ENCODE assay signal across 1 cellular context in the genomic region with DNA sequence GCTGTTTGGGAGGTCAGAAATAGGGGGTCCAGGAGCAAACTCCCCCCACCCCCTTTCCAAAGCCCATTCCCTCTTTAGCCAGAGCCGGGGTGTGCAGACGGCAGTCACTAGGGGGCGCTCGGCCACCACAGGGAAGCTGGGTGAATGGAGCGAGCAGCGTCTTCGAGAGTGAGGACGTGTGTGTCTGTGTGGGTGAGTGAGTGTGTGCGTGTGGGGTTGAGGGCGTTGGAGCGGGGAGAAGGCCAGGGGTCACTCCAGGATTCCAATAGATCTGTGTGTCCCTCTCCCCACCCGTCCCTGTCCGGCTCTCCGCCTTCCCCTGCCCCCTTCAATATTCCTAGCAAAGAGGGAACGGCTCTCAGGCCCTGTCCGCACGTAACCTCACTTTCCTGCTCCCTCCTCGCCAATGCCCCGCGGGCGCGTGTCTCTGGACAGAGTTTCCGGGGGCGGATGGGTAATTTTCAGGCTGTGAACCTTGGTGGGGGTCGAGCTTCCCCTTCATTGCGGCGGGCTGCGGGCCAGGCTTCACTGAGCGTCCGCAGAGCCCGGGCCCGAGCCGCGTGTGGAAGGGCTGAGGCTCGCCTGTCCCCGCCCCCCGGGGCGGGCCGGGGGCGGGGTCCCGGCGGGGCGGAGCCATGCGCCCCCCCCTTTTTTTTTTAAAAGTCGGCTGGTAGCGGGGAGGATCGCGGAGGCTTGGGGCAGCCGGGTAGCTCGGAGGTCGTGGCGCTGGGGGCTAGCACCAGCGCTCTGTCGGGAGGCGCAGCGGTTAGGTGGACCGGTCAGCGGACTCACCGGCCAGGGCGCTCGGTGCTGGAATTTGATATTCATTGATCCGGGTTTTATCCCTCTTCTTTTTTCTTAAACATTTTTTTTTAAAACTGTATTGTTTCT.
TF ChIP-seq lines count a peak whose summit lies in the region.

Gene VEGFA, plus strand, starts transcription at position 686 of the 891 bp plus-strand sequence.

TF ChIP-seq in K562, 482 proteins besides CTCF, POLR2A, EP300 and RAD21 (continued from another document and continues in another):
- TF ChIP-seq NONO (IDR thresholded peaks at IDR 0.05; ENCODE audit: low read depth in 2 of 2, low read length in 1 of 2) (peak in 1 of 2 experiments; percentile 29; a peak in 2 of 4 replicates), CBX3 (IDR thresholded peaks at IDR 0.05; ENCODE audit: borderline replicate concordance in 1 of 2, low read length in 2 of 2) (peak in 1 of 2 experiments; percentile 32; a peak in 1 of 3 replicates), RBM15 (IDR thresholded peaks at IDR 0.05; ENCODE audit: insufficient read depth, low read length) (no peak), FOS (IDR thresholded peaks at IDR 0.05; ENCODE audit: extremely low read depth, insufficient read length) (no peak), TSC22D4 (tag; IDR thresholded peaks at IDR 0.05) (no peak), ZBTB1 (CRISPR knock-in tag; IDR thresholded peaks at IDR 0.05; ENCODE audit: borderline replicate concordance, low read depth) (no peak), ZNF324 (CRISPR knock-in tag; IDR thresholded peaks at IDR 0.05) (no peak), PTBP1 (IDR thresholded peaks at IDR 0.05; ENCODE audit: low read depth, low read length) (no peak), NR3C1 (CRISPR knock-in tag; IDR thresholded peaks at IDR 0.05) (no peak), ZNF134 (CRISPR knock-in tag; conservative IDR thresholded peaks at IDR 0.05) (no peak), HNRNPH1 (optimal IDR thresholded peaks at IDR 0.05; ENCODE audit: low read depth, low read length) (no peak), ZNF785 (CRISPR knock-in tag; IDR thresholded peaks at IDR 0.05) (no peak), REST (CRISPR knock-in tag; IDR thresholded peaks at IDR 0.05; ENCODE audit: low read depth) (0 out of 2 replicates have a peak, but pooled peaks have one; percentile 48), KDM2B (CRISPR knock-in tag; IDR thresholded peaks at IDR 0.05) (peak; percentile 71; the same call in 1 of the 2 replicates), TAF15 (IDR thresholded peaks at IDR 0.05; ENCODE audit: low read depth, low read length) (0 out of 2 replicates have a peak, but pooled peaks have one; percentile 41), CCAR2 (IDR thresholded peaks at IDR 0.05; ENCODE audit: low read depth, low read length) (no peak), CUX1 (CRISPR knock-in tag; IDR thresholded peaks at IDR 0.05) (no peak), MTA3 (IDR thresholded peaks at IDR 0.05; ENCODE audit: borderline replicate concordance) (peak; percentile 50), TCF3 (CRISPR knock-in tag; IDR thresholded peaks at IDR 0.05) (no peak), AFF4 (CRISPR knock-in tag; IDR thresholded peaks at IDR 0.05) (no peak), KDM5B (IDR thresholded peaks at IDR 0.05; ENCODE audit: insufficient replicate concordance, low read depth, low read length) (peak; percentile 94), MTA1 (IDR thresholded peaks at IDR 0.05; ENCODE audit: borderline replicate concordance) (peak; percentile 52; the same call in 1 of the 2 replicates), CBFB (CRISPR knock-in tag; IDR thresholded peaks at IDR 0.05) (no peak), MYNN (IDR thresholded peaks at IDR 0.05) (peak; percentile 76), MYNN (CRISPR knock-in tag; IDR thresholded peaks at IDR 0.05) (no peak), ZNF23 (CRISPR knock-in tag; IDR thresholded peaks at IDR 0.05) (no peak), SNAPC5 (CRISPR knock-in tag; IDR thresholded peaks at IDR 0.05) (no peak), NEUROD1 (IDR thresholded peaks at IDR 0.05; ENCODE audit: borderline replicate concordance, low read depth, low read length, partially characterized antibody) (peak; percentile 40), ARHGAP35 (IDR thresholded peaks at IDR 0.05; ENCODE audit: partially characterized antibody) (no peak), ZNF764 (CRISPR knock-in tag; IDR thresholded peaks at IDR 0.05; ENCODE audit: low read depth) (no peak), PCBP1 (IDR thresholded peaks at IDR 0.05; ENCODE audit: low read depth, low read length, poor library complexity, severe bottlenecking) (peak; percentile 11)
- TF ChIP-seq, protein P1, sequence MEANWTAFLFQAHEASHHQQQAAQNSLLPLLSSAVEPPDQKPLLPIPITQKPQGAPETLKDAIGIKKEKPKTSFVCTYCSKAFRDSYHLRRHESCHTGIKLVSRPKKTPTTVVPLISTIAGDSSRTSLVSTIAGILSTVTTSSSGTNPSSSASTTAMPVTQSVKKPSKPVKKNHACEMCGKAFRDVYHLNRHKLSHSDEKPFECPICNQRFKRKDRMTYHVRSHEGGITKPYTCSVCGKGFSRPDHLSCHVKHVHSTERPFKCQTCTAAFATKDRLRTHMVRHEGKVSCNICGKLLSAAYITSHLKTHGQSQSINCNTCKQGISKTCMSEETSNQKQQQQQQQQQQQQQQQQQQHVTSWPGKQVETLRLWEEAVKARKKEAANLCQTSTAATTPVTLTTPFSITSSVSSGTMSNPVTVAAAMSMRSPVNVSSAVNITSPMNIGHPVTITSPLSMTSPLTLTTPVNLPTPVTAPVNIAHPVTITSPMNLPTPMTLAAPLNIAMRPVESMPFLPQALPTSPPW (CRISPR knock-in tag; IDR thresholded peaks at IDR 0.05): peak; percentile 98
- TF ChIP-seq, protein P2, sequence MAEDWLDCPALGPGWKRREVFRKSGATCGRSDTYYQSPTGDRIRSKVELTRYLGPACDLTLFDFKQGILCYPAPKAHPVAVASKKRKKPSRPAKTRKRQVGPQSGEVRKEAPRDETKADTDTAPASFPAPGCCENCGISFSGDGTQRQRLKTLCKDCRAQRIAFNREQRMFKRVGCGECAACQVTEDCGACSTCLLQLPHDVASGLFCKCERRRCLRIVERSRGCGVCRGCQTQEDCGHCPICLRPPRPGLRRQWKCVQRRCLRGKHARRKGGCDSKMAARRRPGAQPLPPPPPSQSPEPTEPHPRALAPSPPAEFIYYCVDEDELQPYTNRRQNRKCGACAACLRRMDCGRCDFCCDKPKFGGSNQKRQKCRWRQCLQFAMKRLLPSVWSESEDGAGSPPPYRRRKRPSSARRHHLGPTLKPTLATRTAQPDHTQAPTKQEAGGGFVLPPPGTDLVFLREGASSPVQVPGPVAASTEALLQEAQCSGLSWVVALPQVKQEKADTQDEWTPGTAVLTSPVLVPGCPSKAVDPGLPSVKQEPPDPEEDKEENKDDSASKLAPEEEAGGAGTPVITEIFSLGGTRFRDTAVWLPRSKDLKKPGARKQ (CRISPR knock-in tag; IDR thresholded peaks at IDR 0.05): no peak
- TF ChIP-seq, protein P3, sequence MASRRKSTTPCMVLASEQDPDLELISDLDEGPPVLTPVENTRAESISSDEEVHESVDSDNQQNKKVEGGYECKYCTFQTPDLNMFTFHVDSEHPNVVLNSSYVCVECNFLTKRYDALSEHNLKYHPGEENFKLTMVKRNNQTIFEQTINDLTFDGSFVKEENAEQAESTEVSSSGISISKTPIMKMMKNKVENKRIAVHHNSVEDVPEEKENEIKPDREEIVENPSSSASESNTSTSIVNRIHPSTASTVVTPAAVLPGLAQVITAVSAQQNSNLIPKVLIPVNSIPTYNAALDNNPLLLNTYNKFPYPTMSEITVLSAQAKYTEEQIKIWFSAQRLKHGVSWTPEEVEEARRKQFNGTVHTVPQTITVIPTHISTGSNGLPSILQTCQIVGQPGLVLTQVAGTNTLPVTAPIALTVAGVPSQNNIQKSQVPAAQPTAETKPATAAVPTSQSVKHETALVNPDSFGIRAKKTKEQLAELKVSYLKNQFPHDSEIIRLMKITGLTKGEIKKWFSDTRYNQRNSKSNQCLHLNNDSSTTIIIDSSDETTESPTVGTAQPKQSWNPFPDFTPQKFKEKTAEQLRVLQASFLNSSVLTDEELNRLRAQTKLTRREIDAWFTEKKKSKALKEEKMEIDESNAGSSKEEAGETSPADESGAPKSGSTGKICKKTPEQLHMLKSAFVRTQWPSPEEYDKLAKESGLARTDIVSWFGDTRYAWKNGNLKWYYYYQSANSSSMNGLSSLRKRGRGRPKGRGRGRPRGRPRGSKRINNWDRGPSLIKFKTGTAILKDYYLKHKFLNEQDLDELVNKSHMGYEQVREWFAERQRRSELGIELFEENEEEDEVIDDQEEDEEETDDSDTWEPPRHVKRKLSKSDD (conservative IDR thresholded peaks at IDR 0.05; ENCODE audit: low read length): no peak
- TF ChIP-seq, protein P4, sequence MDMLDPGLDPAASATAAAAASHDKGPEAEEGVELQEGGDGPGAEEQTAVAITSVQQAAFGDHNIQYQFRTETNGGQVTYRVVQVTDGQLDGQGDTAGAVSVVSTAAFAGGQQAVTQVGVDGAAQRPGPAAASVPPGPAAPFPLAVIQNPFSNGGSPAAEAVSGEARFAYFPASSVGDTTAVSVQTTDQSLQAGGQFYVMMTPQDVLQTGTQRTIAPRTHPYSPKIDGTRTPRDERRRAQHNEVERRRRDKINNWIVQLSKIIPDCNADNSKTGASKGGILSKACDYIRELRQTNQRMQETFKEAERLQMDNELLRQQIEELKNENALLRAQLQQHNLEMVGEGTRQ (CRISPR knock-in tag; IDR thresholded peaks at IDR 0.05): no peak
